Comparison of ENCODE assay signal across 32 cellular contexts in the genomic region with DNA sequence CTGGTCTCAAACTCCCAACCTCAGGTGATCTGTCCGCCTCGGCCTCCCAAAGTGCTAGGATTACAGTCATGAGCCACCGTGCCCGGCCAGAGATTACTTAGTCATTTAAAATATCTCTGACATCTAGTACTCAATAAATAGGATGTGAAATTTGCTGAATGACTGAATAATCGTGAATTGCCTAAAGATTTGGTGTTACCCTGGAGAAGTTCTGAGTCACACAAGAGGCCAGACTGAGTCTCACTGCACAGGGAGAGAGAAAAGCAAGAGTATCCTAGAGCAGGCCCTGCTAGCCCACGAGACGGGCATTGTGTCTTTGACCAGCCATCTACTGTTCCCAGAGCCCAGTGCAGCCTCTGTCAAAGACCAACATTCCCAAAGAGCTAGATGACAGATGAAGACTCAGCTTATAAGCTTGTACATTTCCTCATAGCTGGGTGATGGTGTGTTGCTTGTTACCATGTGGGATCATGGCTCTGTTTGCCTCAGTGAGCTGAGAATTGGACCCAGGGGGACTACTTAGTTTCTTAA. TPM values are rescaled to one million over a fixed set of nuclear protein-coding genes. Genes with fewer than 3 reads are reported as not detected.
DNase-seq lines count a peak whose midpoint lies in the region; ATAC-seq, FAIRE-seq and TF ChIP-seq lines count a peak whose summit lies in the region.
"Had no signal": no experiment of that assay in that cellular context is flagged by ENCODE, and none has a peak within 500 bp of the region (broad histone marks: within the 10 kb centered on the region; RNA-seq: fewer than 3 reads in every experiment).

No MANE protein-coding gene starts in this region.

- no peaks in the 10 kb centered on the region for H3K9me3 Mint-ChIP-seq in astrocyte (ENCODE audit: unreplicated experiment)
- H3K9me3 Mint-ChIP-seq: mesothelial cell of epicardium, natural killer cell had no signal

- intact Hi-C loops in HepG2 (cut with micrococcal nuclease; ENCODE audit: unreplicated experiment), result no loop called here
- intact Hi-C loops in testis (cut with DNase I; ENCODE audit: low total_unique reads), result no loop called here

- H2AFZ ChIP-seq in astrocyte (ENCODE audit: low read depth, low read length), result no peak overlapping the region
- no peak overlapping the region for H2AFZ ChIP-seq in HepG2 (ENCODE audit: low read length)

- no TSS peak for BruUV-seq in HepG2 (replicated peaks; lab: Mats Ljungman, UMichigan)

- H3K4me1 Mint-ChIP-seq in astrocyte (ENCODE audit: low read depth, unreplicated experiment), result peaks cover 3% of the 10 kb centered on the region
- H3K4me1 Mint-ChIP-seq: mesothelial cell of epicardium had no signal

- in situ Hi-C loops in HepG2 (cut with HindIII; ENCODE audit: extremely low pct_ligation_motif_present, low pct_unique_long_range_greater_than_20kb), result loop anchor here (25.0 kb wide), 1 partner anchor 195 kb away; no protein-coding TSS in a partner anchor

- CTCF ChIA-PET in HepG2 (lab: Yijun Ruan, JAX; ENCODE audit: low intra/inter-chr PET ratio, low total read pairs), result no interaction called here

- H3K27ac ChIP-seq in astrocyte (ENCODE audit: low read depth, low read length), result no peak overlapping the region
- no peak overlapping the region for H3K27ac ChIP-seq in HepG2 (ENCODE audit: extremely low read length, insufficient read depth, low read length)
- H3K27ac ChIP-seq in testis, result no peak overlapping the region
- H3K27ac ChIP-seq: ascending aorta, BLaER1, cardiac muscle cell, epithelial cell of prostate, VCaP had no signal

- WGBS in HepG2 (ENCODE audit: low lambda C conversion rate), result 41% methylated on average over 7 of the region's 7 CpGs
- WGBS in testis, 2 donors, result 86 to 87% methylated on average over 7 of the region's 7 CpGs

- H3K27me3 Mint-ChIP-seq in astrocyte (ENCODE audit: low read depth, unreplicated experiment), result peaks cover 1% of the 10 kb centered on the region
- H3K27me3 Mint-ChIP-seq: activated CD4-positive, alpha-beta T cell treated with anti-CD3 and anti-CD28 coated beads for 36 hours; activated naive CD8-positive, alpha-beta T cell had no signal

- H3K9me3 ChIP-seq in astrocyte (ENCODE audit: insufficient read depth, low read depth, low read length) (no peaks in the 10 kb centered on the region), HepG2 (ENCODE audit: low read length) (no peaks in the 10 kb centered on the region), testis (no peaks in the 10 kb centered on the region)
- H3K9me3 ChIP-seq: ascending aorta had no signal

- POLR2A ChIA-PET in HepG2 (lab: Yijun Ruan, JAX), result interaction anchor here (0.6 kb wide), 1 partner anchor 64 kb away, joined by 3 read pairs; no protein-coding TSS in a partner anchor

- H3K79me2 ChIP-seq in astrocyte (ENCODE audit: insufficient read depth, low read length), result no peaks in the 10 kb centered on the region
- H3K79me2 ChIP-seq in HepG2 (ENCODE audit: insufficient read depth, low read length), result no peaks in the 10 kb centered on the region

- TF ChIP-seq POLR2A in HepG2 (IDR thresholded peaks at IDR 0.05; ENCODE audit: insufficient read depth in 1 of 2, low read depth in 2 of 2, low read length in 2 of 2) (no peak), testis (IDR thresholded peaks at IDR 0.05) (no peak)

- TF ChIP-seq EP300 in HepG2 (IDR thresholded peaks at IDR 0.05; ENCODE audit: low read depth in 2 of 2, low read length in 2 of 2), result no peak
- TF ChIP-seq EP300 in HepG2 (CRISPR knock-in tag; IDR thresholded peaks at IDR 0.05; ENCODE audit: borderline replicate concordance), result no peak

- ATAC-seq in HepG2 (peak; percentile 50), GM18873 (IDR thresholded peaks at IDR 0.05; ENCODE audit: low FRiP score, unreplicated experiment) (no peak)
- ATAC-seq: activated CD4-positive, alpha-beta T cell treated with anti-CD3 and anti-CD28 coated beads for 36 hours; natural killer cell had no signal

- H3K4me3 ChIP-seq in astrocyte (ENCODE audit: insufficient read depth, low read depth, low read length) (no peak overlapping the region), HepG2 (replicated peaks in 1 of 3; ENCODE audit: insufficient read depth in 1 of 3, low read depth in 2 of 3, low read length in 3 of 3) (no peak overlapping the region), testis (no peak overlapping the region)
- H3K4me3 ChIP-seq: ascending aorta, BLaER1, cardiac muscle cell had no signal

- DNase-seq in GM04503 (ENCODE audit: low read depth) (peak; percentile 54), astrocyte (ENCODE audit: low read depth) (no peak), HepG2 (ENCODE audit: low spot score) (no peak), testis (peak; percentile 11), NCI-H82 (lab: John Stamatoyannopoulos, UW) (no peak), T-helper 1 cell (no peak)
- DNase-seq: activated CD4-positive, alpha-beta T cell treated with anti-CD3 and anti-CD28 coated beads for 36 hours; activated CD8-positive, alpha-beta memory T cell treated with anti-CD3 and anti-CD28 coated beads for 24 hours; activated effector memory CD4-positive, alpha-beta T cell treated with Interleukin-2 at 50 U/mL for 16 hours; activated T-cell treated with anti-CD3 and anti-CD28 coated beads for 4 hours; COR-L47; effector CD4-positive, alpha-beta T cell; HCEC 1CT; kidney; natural killer cell; NCI-H1417 treated with DMSO at 0.1 percent for 48 hours; NCI-H2081; NCI-H226; NCI-H526 treated with DMSO at 0.1 percent for 48 hours; SHP77 treated with DMSO at 0.1 percent for 48 hours; stimulated activated naive CD4-positive, alpha-beta T cell treated with Interleukin-2 at 50 U/mL for 16 hours had no signal

- no peak for TF ChIP-seq RAD21 in HepG2 (CRISPR knock-in tag; IDR thresholded peaks at IDR 0.05)

- no peak for TF ChIP-seq CTCF in astrocyte (IDR thresholded peaks at IDR 0.05; ENCODE audit: insufficient read depth, low read depth, low read length)
- TF ChIP-seq CTCF in HepG2 (CRISPR knock-in tag; IDR thresholded peaks at IDR 0.05), result no peak
- no peak for TF ChIP-seq CTCF in testis (IDR thresholded peaks at IDR 0.05)

- no peaks in the 10 kb centered on the region for H4K20me1 ChIP-seq in astrocyte (ENCODE audit: insufficient read depth, low read length)
- H4K20me1 ChIP-seq in HepG2 (ENCODE audit: insufficient read depth, low read length), result no peaks in the 10 kb centered on the region
- H4K20me1 ChIP-seq: BLaER1 had no signal

- H3K4me3 Mint-ChIP-seq in astrocyte (ENCODE audit: unreplicated experiment), result peak overlapping the region; percentile 2
- H3K4me3 Mint-ChIP-seq: activated CD4-positive, alpha-beta T cell treated with anti-CD3 and anti-CD28 coated beads for 36 hours; activated naive CD8-positive, alpha-beta T cell; mesothelial cell of epicardium; natural killer cell had no signal

- peaks cover 1% of the 10 kb centered on the region for H3K4me1 ChIP-seq in astrocyte (ENCODE audit: insufficient read depth, low read length)
- peaks cover 2% of the 10 kb centered on the region for H3K4me1 ChIP-seq in HepG2 (ENCODE audit: insufficient read depth, low read length)
- no peaks in the 10 kb centered on the region for H3K4me1 ChIP-seq in testis

- H3K9ac ChIP-seq in astrocyte (ENCODE audit: low read length) (no peak overlapping the region), HepG2 (ENCODE audit: insufficient read depth, low read depth, low read length) (no peak overlapping the region)
- H3K9ac ChIP-seq: BLaER1 had no signal

- no peaks in the 10 kb centered on the region for H3K36me3 ChIP-seq in astrocyte (ENCODE audit: insufficient read depth, low read length)
- H3K36me3 ChIP-seq in HepG2 (replicated peaks in 1 of 2; ENCODE audit: control insufficient read depth in 1 of 2, insufficient read depth in 2 of 2, low read length in 2 of 2), result no peaks in the 10 kb centered on the region
- H3K36me3 ChIP-seq in testis (ENCODE audit: low read depth, missing control alignments), result no peaks in the 10 kb centered on the region
- H3K36me3 ChIP-seq: ascending aorta, BLaER1, cardiac muscle cell had no signal

- no peaks in the 10 kb centered on the region for H3K27me3 ChIP-seq in astrocyte (ENCODE audit: insufficient read depth, low read length)
- no peaks in the 10 kb centered on the region; a peak in 1 of 5 replicates for H3K27me3 ChIP-seq in HepG2 (ENCODE audit: control insufficient read depth in 1 of 2, insufficient read depth in 2 of 2, low read length in 2 of 2)
- H3K27me3 ChIP-seq in testis, result no peaks in the 10 kb centered on the region
- H3K27me3 ChIP-seq: ascending aorta, BLaER1, cardiac muscle cell had no signal

- no peak overlapping the region for H3K4me2 ChIP-seq in astrocyte (ENCODE audit: low read length)
- H3K4me2 ChIP-seq in HepG2 (ENCODE audit: low read depth, low read length), result no peak overlapping the region
- H3K4me2 ChIP-seq: BLaER1 had no signal

- no peak overlapping the region for H3K27ac Mint-ChIP-seq in astrocyte (ENCODE audit: unreplicated experiment)
- H3K27ac Mint-ChIP-seq: activated CD4-positive, alpha-beta T cell treated with anti-CD3 and anti-CD28 coated beads for 36 hours; activated naive CD8-positive, alpha-beta T cell; mesothelial cell of epicardium; natural killer cell had no signal

- FAIRE-seq in astrocyte (lab: Jason Lieb, UNC), result no peak
- no peak for FAIRE-seq in HepG2 (lab: Jason Lieb, UNC)
- FAIRE-seq: colon, kidney, RCC 7860, urothelium cell line had no signal

- H3K36me3 Mint-ChIP-seq in astrocyte (ENCODE audit: low read depth, unreplicated experiment), result peaks cover 2% of the 10 kb centered on the region
- H3K36me3 Mint-ChIP-seq: activated naive CD8-positive, alpha-beta T cell; mesothelial cell of epicardium; natural killer cell had no signal

RNA-seq across cellular contexts. Expression of gene EIF4G3, which starts 5.5 kb away (rescaled TPM):
- total RNA-seq in astrocyte (76.1 and 80.7 TPM in 2 replicates), HepG2 (2016; rRNA removed; fragmentation: Illumina TruSeq; extraction: Trizol) (22.2 and 29.0 TPM in 2 replicates), testis (100 to 1,000 TPM; 146 to 165 TPM)
- total RNA-seq in HepG2 (2016; cell fraction: cytosol; rRNA removed; fragmentation: Illumina TruSeq; extraction: Trizol; ENCODE audit: low read depth), result 13.2 and 15.1 TPM in 2 replicates
- 20.7 and 29.3 TPM in 2 replicates for total RNA-seq in HepG2 (2016; cell fraction: insoluble cytoplasmic fraction; rRNA removed; fragmentation: Illumina TruSeq; extraction: Trizol)
- total RNA-seq in HepG2 (2016; cell fraction: membrane; rRNA removed; fragmentation: Illumina TruSeq; extraction: Trizol), result 12.4 and 12.5 TPM in 2 replicates
- total RNA-seq in HepG2 (2016; cell fraction: nucleus; rRNA removed; fragmentation: Illumina TruSeq; extraction: Trizol), result 30.3 and 40.7 TPM in 2 replicates
- polyA plus RNA-seq in HepG2 (2011; rRNA removed) (27.6 and 30.1 TPM in 2 replicates), testis (ENCODE audit: insufficient read depth, low read depth, low replicate concordance) (198 TPM)
- polyA plus RNA-seq in HepG2 (2011; cell fraction: cytosol; rRNA removed), result 18.6 and 19.6 TPM in 2 replicates
- 30.8 and 35.1 TPM in 2 replicates for polyA plus RNA-seq in HepG2 (2011; cell fraction: nucleus; rRNA removed)
- polyA plus RNA-seq in HepG2 (2012), result 19.5 and 29.5 TPM in 2 replicates
- polyA plus RNA-seq in HepG2 (2016; cell fraction: cytosol; fragmentation: Illumina TruSeq; extraction: Trizol; ENCODE audit: low read depth), result 3.5 and 3.8 TPM in 2 replicates
- 25.3 and 28.3 TPM in 2 replicates for polyA plus RNA-seq in HepG2 (2016; cell fraction: insoluble cytoplasmic fraction; fragmentation: Illumina TruSeq; extraction: Trizol; ENCODE audit: low read depth)
- 6.2 and 6.5 TPM in 2 replicates for polyA plus RNA-seq in HepG2 (2016; cell fraction: membrane; fragmentation: Illumina TruSeq; extraction: Trizol; ENCODE audit: low read depth)
- polyA plus RNA-seq in HepG2 (2016; cell fraction: nucleus; fragmentation: Illumina TruSeq; extraction: Trizol; ENCODE audit: insufficient read depth, low read depth), result 38.1 and 40.6 TPM in 2 replicates
- 85.8 and 132 TPM in 2 replicates for polyA minus RNA-seq in HepG2 (2011; rRNA and poly(A)+ RNA removed; ENCODE audit: low replicate concordance)
- polyA minus RNA-seq in HepG2 (2011; cell fraction: cytosol; rRNA and poly(A)+ RNA removed), result 16.7 and 20.7 TPM in 2 replicates
- polyA minus RNA-seq in HepG2 (2011; cell fraction: nucleus; rRNA and poly(A)+ RNA removed), result 50.2 and 53.3 TPM in 2 replicates

Comparison
In these comparisons a context has a peak if more than half of its experiments do, and no peak if none do; other contexts are left out.
1. DNase-seq: peak in GM04503 (single experiment) and testis (single experiment); none in astrocyte (single experiment), HepG2 (single experiment), NCI-H82 (single experiment) and T-helper 1 cell (0 of 5).